In the genomic region with DNA sequence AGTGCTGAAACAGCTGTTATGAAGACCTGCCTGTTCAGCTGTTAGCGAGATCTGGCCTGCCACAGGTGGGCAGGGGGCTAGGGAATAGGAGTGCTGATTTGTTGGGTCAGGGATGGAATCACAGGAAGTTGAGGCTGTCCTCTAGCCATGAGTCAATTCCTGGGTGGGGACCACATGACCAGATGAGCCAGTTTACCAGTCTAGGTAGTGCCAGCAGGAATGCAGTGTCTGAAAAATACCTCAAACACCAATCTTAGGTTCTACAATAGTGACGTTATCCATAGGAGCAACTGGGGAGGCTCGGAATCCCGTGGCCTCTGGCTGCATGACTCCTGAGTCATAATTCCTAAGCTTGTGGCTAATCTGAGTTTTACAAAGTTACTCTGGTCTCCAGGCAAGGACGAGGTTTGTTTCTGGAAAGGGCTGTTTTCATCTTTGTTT, we compare ENCODE assay signal across 8 cellular contexts. TPM values are rescaled to one million over a fixed set of nuclear protein-coding genes. Genes with fewer than 3 reads are reported as not detected.
DNase-seq lines count a peak whose midpoint lies in the region; ATAC-seq and TF ChIP-seq lines count a peak whose summit lies in the region.

No MANE protein-coding gene starts in this region.

- no peak overlapping the region for H3K4me2 ChIP-seq in GM23338

- no peaks in the 10 kb centered on the region for H3K27me3 ChIP-seq in GM23338 (ENCODE audit: insufficient read depth)
- H3K27me3 ChIP-seq in gastrocnemius medialis: no peaks in the 10 kb centered on the region
- H3K27me3 ChIP-seq in H7 (ENCODE audit: control insufficient read depth, insufficient read depth, low read length): no peaks in the 10 kb centered on the region

- no peak overlapping the region for H3K4me3 Mint-ChIP-seq in GM23338
- H3K4me3 Mint-ChIP-seq in naive thymus-derived CD8-positive, alpha-beta T cell: no peak overlapping the region
- no peak overlapping the region for H3K4me3 Mint-ChIP-seq in activated CD4-positive, alpha-beta T cell treated with anti-CD3 and anti-CD28 coated beads, Interleukin-2, amount 10 ng/mL, durations not matched to agents 7 days and 5 days

- no peaks in the 10 kb centered on the region for H4K20me1 ChIP-seq in GM23338 (replicated peaks; ENCODE audit: insufficient read depth)

- POLR2A ChIA-PET in naive thymus-derived CD8-positive, alpha-beta T cell (lab: Charles Lee): no interaction called here
- POLR2A ChIA-PET in activated CD4-positive, alpha-beta T cell treated with anti-CD3 and anti-CD28 coated beads, Interleukin-2, amount 10 ng/mL, durations not matched to agents 7 days and 5 days (lab: Charles Lee): no interaction called here

- H3F3A ChIP-seq in GM23338 (replicated peaks; ENCODE audit: low read depth): no peaks in the 10 kb centered on the region

- 0 out of 2 replicates have a peak, but pooled peaks cover 3% of the 10 kb centered on the region for H3K9me2 ChIP-seq in GM23338 (ENCODE audit: insufficient read depth)

- no peaks in the 10 kb centered on the region for H3K79me2 ChIP-seq in GM23338 (replicated peaks; ENCODE audit: insufficient read depth)

- H3K4me1 ChIP-seq in GM23338 (ENCODE audit: insufficient read depth) (peaks cover 10% of the 10 kb centered on the region), gastrocnemius medialis (peaks cover 60 to 61% of the 10 kb centered on the region in 2 donors)

- CTCF ChIA-PET in activated CD4-positive, alpha-beta T cell treated with anti-CD3 and anti-CD28 coated beads, Interleukin-2, amount 10 ng/mL, durations not matched to agents 7 days and 5 days (lab: Charles Lee): interaction anchor here (0.8 to 2.5 kb wide), 2 partner anchors 12 to 34 kb away, joined by 3 to 7 read pairs; no protein-coding TSS in a partner anchor

- DNase-seq in GM23338 (ENCODE audit: low spot score): no peak
- DNase-seq in SW480 (ENCODE audit: low spot score): peak; percentile 64
- peak; percentile 16 to 48 for DNase-seq in foreskin fibroblast
- DNase-seq in gastrocnemius medialis: no peak
- no peak for DNase-seq in naive thymus-derived CD8-positive, alpha-beta T cell
- DNase-seq in activated CD4-positive, alpha-beta T cell treated with anti-CD3 and anti-CD28 coated beads, Interleukin-2, amount 10 ng/mL, durations not matched to agents 7 days and 5 days: no peak
- no peak for DNase-seq in H7

- H3K27me3 Mint-ChIP-seq in GM23338 (ENCODE audit: insufficient read depth, low read depth, poor library complexity): peaks cover 15% of the 10 kb centered on the region
- peaks cover 2 to 11% (median 3%) of the 10 kb centered on the region in 5 donors for H3K27me3 Mint-ChIP-seq in naive thymus-derived CD8-positive, alpha-beta T cell
- peaks cover 2% of the 10 kb centered on the region for H3K27me3 Mint-ChIP-seq in activated CD4-positive, alpha-beta T cell treated with anti-CD3 and anti-CD28 coated beads, Interleukin-2, amount 10 ng/mL, durations not matched to agents 7 days and 5 days

- no peaks in the 10 kb centered on the region for H3K36me3 ChIP-seq in GM23338 (ENCODE audit: insufficient read depth)
- no peaks in the 10 kb centered on the region for H3K36me3 ChIP-seq in gastrocnemius medialis
- H3K36me3 ChIP-seq in H7 (replicated peaks; ENCODE audit: control insufficient read depth, insufficient read depth, low read length): no peaks in the 10 kb centered on the region; the same call in 1 of the 2 replicates

- ATAC-seq in GM23338: no peak
- peak in 1 of 2 donors; percentile 40 for ATAC-seq in gastrocnemius medialis
- ATAC-seq in HG03432 (IDR thresholded peaks at IDR 0.05; ENCODE audit: unreplicated experiment): no peak
- no peak for ATAC-seq in naive thymus-derived CD8-positive, alpha-beta T cell

- H3K4me1 Mint-ChIP-seq in GM23338: peaks cover 38% of the 10 kb centered on the region
- H3K4me1 Mint-ChIP-seq in naive thymus-derived CD8-positive, alpha-beta T cell: no peaks in the 10 kb centered on the region
- H3K4me1 Mint-ChIP-seq in activated CD4-positive, alpha-beta T cell treated with anti-CD3 and anti-CD28 coated beads, Interleukin-2, amount 10 ng/mL, durations not matched to agents 7 days and 5 days: no peaks in the 10 kb centered on the region

- H3K36me3 Mint-ChIP-seq in GM23338 (ENCODE audit: low read depth): no peaks in the 10 kb centered on the region
- no peaks in the 10 kb centered on the region for H3K36me3 Mint-ChIP-seq in naive thymus-derived CD8-positive, alpha-beta T cell
- H3K36me3 Mint-ChIP-seq in activated CD4-positive, alpha-beta T cell treated with anti-CD3 and anti-CD28 coated beads, Interleukin-2, amount 10 ng/mL, durations not matched to agents 7 days and 5 days (ENCODE audit: low read depth): no peaks in the 10 kb centered on the region

- intact Hi-C loops in gastrocnemius medialis (cut with DNase I; ENCODE audit: low total_unique reads): no loop called here

- TF ChIP-seq CTCF in GM23338 (conservative IDR thresholded peaks at IDR 0.05; ENCODE audit: low read depth in 2 of 2) (no peak), foreskin fibroblast (IDR thresholded peaks at IDR 0.05; ENCODE audit: low read depth, low read length) (no peak), gastrocnemius medialis (IDR thresholded peaks at IDR 0.05 in 4 of 5, conservative IDR thresholded peaks at IDR 0.05 in 1 of 5) (no peak)

- H3K9me3 ChIP-seq in gastrocnemius medialis: no peaks in the 10 kb centered on the region

- no peak for TF ChIP-seq POLR2A in gastrocnemius medialis (IDR thresholded peaks at IDR 0.05)

- no peak overlapping the region; the same call in 1 of the 2 replicates for H3K27ac Mint-ChIP-seq in GM23338
- no peak overlapping the region for H3K27ac Mint-ChIP-seq in naive thymus-derived CD8-positive, alpha-beta T cell
- H3K27ac Mint-ChIP-seq in activated CD4-positive, alpha-beta T cell treated with anti-CD3 and anti-CD28 coated beads, Interleukin-2, amount 10 ng/mL, durations not matched to agents 7 days and 5 days: no peak overlapping the region

- H2AFZ ChIP-seq in GM23338: no peak overlapping the region

- H3K27ac ChIP-seq in GM23338 (ENCODE audit: low read depth) (peak overlapping the region; percentile 17; the same call in 1 of the 2 replicates), gastrocnemius medialis (peak overlapping the region; percentile 60 to 80 (median 71))

- H3K9me3 Mint-ChIP-seq in GM23338: no peaks in the 10 kb centered on the region
- H3K9me3 Mint-ChIP-seq in naive thymus-derived CD8-positive, alpha-beta T cell: peaks cover 0 to 2% (median 0%) of the 10 kb centered on the region in 9 donors
- H3K9me3 Mint-ChIP-seq in activated CD4-positive, alpha-beta T cell treated with anti-CD3 and anti-CD28 coated beads, Interleukin-2, amount 10 ng/mL, durations not matched to agents 7 days and 5 days: no peaks in the 10 kb centered on the region

- in situ Hi-C loops in gastrocnemius medialis (cut with MboI; ENCODE audit: low sequenced_read_pairs in 4 of 4): no loop called here

- H3K4me3 ChIP-seq in GM23338 (no peak overlapping the region), foreskin fibroblast (ENCODE audit: low read depth in 1 of 2, low read length in 2 of 2) (no peak overlapping the region), gastrocnemius medialis (no peak overlapping the region), H7 (ENCODE audit: insufficient read depth, low read depth, low read length) (no peak overlapping the region)

TF ChIP-seq in GM23338, 12 proteins besides CTCF, POLR2A, EP300 and RAD21 (continues in another document):
- no peak for TF ChIP-seq STAT1 (IDR thresholded peaks at IDR 0.05; ENCODE audit: unreplicated experiment)

RNA-seq across cellular contexts. Expression of a gene that starts 44.9 kb away (rescaled TPM):
- 18.0 and 21.3 TPM in 2 replicates for total RNA-seq in GM23338 (2014; rRNA removed; shearing (Covaris generic))
- polyA plus RNA-seq in GM23338 (2016; fragmentation: Nextera tagmentation; extraction: Ambion mirVana): 6.4 and 7.3 TPM in 2 replicates
- total RNA-seq in gastrocnemius medialis: 100 to 1,000 TPM in 2 of 4 donors, 10 to 100 TPM in 2; 40.7 to 267 (median 153) TPM
- total RNA-seq in naive thymus-derived CD8-positive, alpha-beta T cell: 1 to 10 TPM; 3.4 to 3.5 TPM
- polyA plus RNA-seq in naive thymus-derived CD8-positive, alpha-beta T cell: 1 to 10 TPM; 3.0 to 3.2 (median 3.0) TPM
- total RNA-seq in activated CD4-positive, alpha-beta T cell treated with anti-CD3 and anti-CD28 coated beads, Interleukin-2, amount 10 ng/mL, durations not matched to agents 7 days and 5 days: under 1 TPM; 0.12 TPM
- 7.4 and 9.5 TPM in 2 replicates for total RNA-seq in H7 (2014; rRNA removed; shearing (Covaris generic))

Comparison
In these comparisons a context has a peak if more than half of its experiments do, and no peak if none do; other contexts are left out.
1. DNase-seq: peak in SW480 (single experiment) and foreskin fibroblast (2 of 2); none in GM23338 (single experiment), gastrocnemius medialis (0 of 2), naive thymus-derived CD8-positive, alpha-beta T cell (0 of 10), activated CD4-positive, alpha-beta T cell treated with anti-CD3 and anti-CD28 coated beads, Interleukin-2, amount 10 ng/mL, durations not matched to agents 7 days and 5 days (single experiment) and H7 (single experiment).